In the genomic region with DNA sequence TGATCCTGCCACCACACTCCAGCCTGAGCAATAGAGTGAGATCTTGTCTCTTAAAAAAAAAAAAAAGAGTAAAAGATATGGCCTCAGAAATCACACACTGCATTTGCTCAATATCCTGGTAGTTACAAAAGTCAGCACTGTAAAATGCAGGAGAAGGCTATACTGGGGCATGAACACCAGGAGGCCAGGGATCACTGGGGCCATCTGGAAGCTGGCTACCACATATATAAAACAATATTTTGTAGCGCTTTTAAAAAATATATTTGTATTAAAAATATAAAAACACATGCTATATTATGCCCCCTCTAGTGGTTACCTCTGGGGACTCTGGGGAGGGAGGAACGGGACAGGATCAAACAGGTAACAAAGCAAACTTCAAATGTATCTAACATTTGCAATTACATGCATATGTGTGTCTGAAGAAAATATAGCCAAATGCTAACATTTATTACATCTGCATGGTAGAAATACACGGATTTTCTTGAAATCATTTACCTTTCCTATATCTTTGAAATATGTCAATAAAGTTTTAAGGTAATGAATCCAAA, we compare ENCODE assay signal across 8 cellular contexts. TPM values are rescaled to one million over a fixed set of nuclear protein-coding genes. Genes with fewer than 3 reads are reported as not detected.
DNase-seq lines count a peak whose midpoint lies in the region; ATAC-seq and TF ChIP-seq lines count a peak whose summit lies in the region.

No MANE protein-coding gene starts in this region.

- POLR2A ChIA-PET in A673 (lab: Charles Lee; ENCODE audit: low non-redundant PET), result no interaction called here

- H3K4me1 ChIP-seq in A673 (ENCODE audit: insufficient read depth, low read length, poor library complexity, severe bottlenecking) (peaks cover 7% of the 10 kb centered on the region), RWPE2 (ENCODE audit: insufficient read depth, poor library complexity, severe bottlenecking) (no peaks in the 10 kb centered on the region)

- intact Hi-C loops in A673 (cut with micrococcal nuclease; ENCODE audit: unreplicated experiment), result no loop called here

- no peak overlapping the region for H3K4me3 ChIP-seq in A673 (ENCODE audit: low read depth, low read length, poor library complexity, severe bottlenecking)
- no peak overlapping the region for H3K4me3 ChIP-seq in GM12875 (ENCODE audit: low read depth, low read length)
- H3K4me3 ChIP-seq in RWPE2 (ENCODE audit: severe bottlenecking), result no peak overlapping the region
- H3K4me3 ChIP-seq in epithelial cell of proximal tubule (ENCODE audit: low read depth, low read length), result no peak overlapping the region

- H3K27ac ChIP-seq in A673 (ENCODE audit: low read depth, low read length, poor library complexity, severe bottlenecking) (no peak overlapping the region), RWPE2 (ENCODE audit: poor library complexity, severe bottlenecking) (no peak overlapping the region)

- CTCF ChIA-PET in A673 (lab: Charles Lee), result interaction anchor here (0.7 kb wide), 1 partner anchor 180 kb away, joined by 3 read pairs; no protein-coding TSS in a partner anchor

- no peaks in the 10 kb centered on the region for H3K27me3 ChIP-seq in A673 (replicated peaks; ENCODE audit: insufficient read depth, low read depth, low read length, poor library complexity)
- no peaks in the 10 kb centered on the region for H3K27me3 ChIP-seq in RWPE2 (ENCODE audit: insufficient read depth, poor library complexity, severe bottlenecking)

- ATAC-seq in RWPE2 (ENCODE audit: low read depth) (no peak; the same call in 2 of the 3 replicates), GM21723 (IDR thresholded peaks at IDR 0.05; ENCODE audit: unreplicated experiment) (no peak), HG02763 (IDR thresholded peaks at IDR 0.05; ENCODE audit: unreplicated experiment) (no peak)

- no TSS peak for BruUV-seq in A673 (replicated peaks; lab: Mats Ljungman, UMichigan)

- H3K36me3 ChIP-seq in A673 (ENCODE audit: insufficient read depth, low read length, poor library complexity, severe bottlenecking), result peaks cover 39% of the 10 kb centered on the region
- H3K36me3 ChIP-seq in RWPE2 (ENCODE audit: low read depth), result peaks cover 18% of the 10 kb centered on the region

- DNase-seq in A673 (ENCODE audit: low spot score), result peak; percentile 55
- no peak for DNase-seq in RWPE2 (ENCODE audit: low spot score)
- no peak for DNase-seq in epithelial cell of proximal tubule (ENCODE audit: low read depth)
- DNase-seq in stimulated activated CD4-positive, alpha-beta T cell treated with anti-CD3 and anti-CD28 coated beads, Interleukin-2, amount 100 ng/mL, for 24 hours, result peak; percentile 28 to 29
- DNase-seq in KG1 (lab: John Stamatoyannopoulos, UW), result no peak

- TF ChIP-seq CTCF in A673 (conservative IDR thresholded peaks at IDR 0.05; ENCODE audit: low read depth, low read length), result peak; percentile 72
- TF ChIP-seq CTCF in GM12875 (IDR thresholded peaks at IDR 0.05; ENCODE audit: borderline replicate concordance, insufficient read depth, low read depth, low read length), result peak; percentile 57; the same call in 1 of the 2 replicates
- peak; percentile 85 for TF ChIP-seq CTCF in RWPE2 (IDR thresholded peaks at IDR 0.05; ENCODE audit: poor library complexity, severe bottlenecking)
- TF ChIP-seq CTCF in epithelial cell of proximal tubule (conservative IDR thresholded peaks at IDR 0.05; ENCODE audit: low read depth, low read length), result peak; percentile 59

- no peaks in the 10 kb centered on the region for H3K9me3 ChIP-seq in A673 (ENCODE audit: low read depth, low read length, poor library complexity, severe bottlenecking)
- no peaks in the 10 kb centered on the region for H3K9me3 ChIP-seq in RWPE2 (ENCODE audit: severe bottlenecking)

RNA-seq across cellular contexts. Expression of a gene that starts 4.0 kb away (rescaled TPM):
- total RNA-seq in A673 (2021) (42.2 and 44.1 TPM in 2 replicates), epithelial cell of proximal tubule (17.8 and 23.9 TPM in 2 replicates)

RNA-seq across cellular contexts. Expression of a gene that starts 4.4 kb away (rescaled TPM):
- total RNA-seq in A673 (2021) (38.0 and 39.0 TPM in 2 replicates), epithelial cell of proximal tubule (7.1 and 9.2 TPM in 2 replicates)

RNA-seq across cellular contexts. Expression of a gene that starts 55.5 kb away (rescaled TPM):
- total RNA-seq in A673 (2021) (79.4 and 87.6 TPM in 2 replicates), epithelial cell of proximal tubule (51.0 and 54.0 TPM in 2 replicates)

Comparison
In these comparisons a context has a peak if more than half of its experiments do, and no peak if none do; other contexts are left out.
1. DNase-seq: peak in A673 (single experiment) and stimulated activated CD4-positive, alpha-beta T cell treated with anti-CD3 and anti-CD28 coated beads, Interleukin-2, amount 100 ng/mL, for 24 hours (2 of 2); none in RWPE2 (single experiment), epithelial cell of proximal tubule (single experiment) and KG1 (single experiment).
2. Peak in every context shown above with its lines, with median percentiles within 50 percentile points of each other: CTCF ChIP-seq.